Comparison of ENCODE assay signal across 8 cellular contexts in genomic region chr3:129398803-129399144, GRCh38. TPM values are rescaled to one million over a fixed set of nuclear protein-coding genes. Genes with fewer than 3 reads are reported as not detected.
A peak's percentile ranks its signal among the peaks of the same experiment; 100 is the strongest.
DNase-seq lines count a peak whose midpoint lies in the region; ATAC-seq, FAIRE-seq and TF ChIP-seq lines count a peak whose summit lies in the region.

No MANE protein-coding gene starts in this region.

- ATAC-seq in GM19467 (IDR thresholded peaks at IDR 0.05; ENCODE audit: unreplicated experiment) (peak; percentile 27), HepG2 (peak; percentile 46)

- peaks cover 13% of the 10 kb centered on the region for H3K4me1 ChIP-seq in OCI-LY3 (ENCODE audit: low read length)
- peaks cover 80% of the 10 kb centered on the region for H3K4me1 ChIP-seq in HepG2 (ENCODE audit: insufficient read depth, low read length)
- H3K4me1 ChIP-seq in stomach smooth muscle (ENCODE audit: control insufficient read depth, insufficient read depth, low read length) = peaks cover 10% of the 10 kb centered on the region

- intact Hi-C loops in HepG2 (cut with micrococcal nuclease; ENCODE audit: unreplicated experiment) = loop anchor here (1.0 kb wide), 1 partner anchor 15 kb away; no protein-coding TSS in a partner anchor

- 0% methylated on average over 16 of the region's 18 CpGs for WGBS in HepG2 (ENCODE audit: low lambda C conversion rate)

- no peak for TF ChIP-seq POLR2A in HepG2 (IDR thresholded peaks at IDR 0.05; ENCODE audit: insufficient read depth in 1 of 2, low read depth in 2 of 2, low read length in 2 of 2)

- BruUV-seq in HepG2 (replicated peaks; lab: Mats Ljungman, UMichigan) = no TSS peak

- H3K36me3 ChIP-seq in OCI-LY3 (replicated peaks; ENCODE audit: low read depth, low read length) (no peaks in the 10 kb centered on the region), bronchial epithelial cell (ENCODE audit: control insufficient read depth, insufficient read depth, low read length) (peaks cover 5% of the 10 kb centered on the region), HepG2 (replicated peaks in 1 of 2; ENCODE audit: control insufficient read depth in 1 of 2, insufficient read depth in 2 of 2, low read length in 2 of 2) (peaks cover 0 to 15% of the 10 kb centered on the region in 2 experiments; a peak in 2 of 5 replicates), stomach smooth muscle (ENCODE audit: control insufficient read depth in 2 of 2, insufficient read depth in 2 of 2, low read length in 2 of 2) (peaks cover 0 to 6% of the 10 kb centered on the region in 2 donors)

- no peak for FAIRE-seq in bronchial epithelial cell (lab: Jason Lieb, UNC)
- no peak for FAIRE-seq in HepG2 (lab: Jason Lieb, UNC)

- H3K79me2 ChIP-seq in OCI-LY3 (ENCODE audit: low read length) (peaks cover 47% of the 10 kb centered on the region), HepG2 (ENCODE audit: insufficient read depth, low read length) (peaks cover 46% of the 10 kb centered on the region)

- CTCF ChIA-PET in HepG2 (lab: Yijun Ruan, JAX; ENCODE audit: low intra/inter-chr PET ratio, low total read pairs) = no interaction called here

- TF ChIP-seq EP300 in HepG2 (IDR thresholded peaks at IDR 0.05; ENCODE audit: low read depth in 2 of 2, low read length in 2 of 2) (no peak), HepG2 (CRISPR knock-in tag; IDR thresholded peaks at IDR 0.05; ENCODE audit: borderline replicate concordance) (no peak)

- TF ChIP-seq RAD21 in HepG2 (CRISPR knock-in tag; IDR thresholded peaks at IDR 0.05) = no peak

- peak overlapping the region; percentile 81 for H3K4me2 ChIP-seq in OCI-LY3 (ENCODE audit: low read length)
- H3K4me2 ChIP-seq in HepG2 (ENCODE audit: low read depth, low read length) = peak overlapping the region; percentile 88

- H3K27me3 ChIP-seq in OCI-LY3 (ENCODE audit: low read depth, low read length) (no peaks in the 10 kb centered on the region), bronchial epithelial cell (ENCODE audit: control insufficient read depth, insufficient read depth, low read length) (no peaks in the 10 kb centered on the region), HepG2 (ENCODE audit: control insufficient read depth in 1 of 2, insufficient read depth in 2 of 2, low read length in 2 of 2) (no peaks in the 10 kb centered on the region; a peak in 1 of 5 replicates), stomach smooth muscle (ENCODE audit: control insufficient read depth in 1 of 2, insufficient read depth in 2 of 2, low read length in 2 of 2) (no peaks in the 10 kb centered on the region)

- H3K27ac ChIP-seq in OCI-LY3 (ENCODE audit: low read length) (0 out of 2 replicates have a peak overlapping the region, but pooled peaks have one; percentile 41), HepG2 (ENCODE audit: extremely low read length, insufficient read depth, low read length) (peak overlapping the region; percentile 87), stomach smooth muscle (ENCODE audit: low read length) (peak overlapping the region; percentile 77)

- peak overlapping the region; percentile 78 for H3K9ac ChIP-seq in OCI-LY3 (ENCODE audit: low read length)
- peak overlapping the region; percentile 88 for H3K9ac ChIP-seq in HepG2 (ENCODE audit: insufficient read depth, low read depth, low read length)
- H3K9ac ChIP-seq in stomach smooth muscle (ENCODE audit: low read length in 2 of 2) = peak overlapping the region; percentile 77 to 88

- H3K4me3 ChIP-seq in OCI-LY3 (ENCODE audit: low read length) (peak overlapping the region; percentile 91), bronchial epithelial cell (ENCODE audit: low read depth, low read length) (peak overlapping the region; percentile 59), HepG2 (replicated peaks in 1 of 3; ENCODE audit: insufficient read depth in 1 of 3, low read depth in 2 of 3, low read length in 3 of 3) (peak overlapping the region; percentile 61 to 86 (median 85)), stomach smooth muscle (ENCODE audit: low read length in 2 of 2) (peak overlapping the region; percentile 89)

- in situ Hi-C loops in HepG2 (cut with HindIII; ENCODE audit: extremely low pct_ligation_motif_present, low pct_unique_long_range_greater_than_20kb) = no loop called here

- TF ChIP-seq CTCF in OCI-LY3 (IDR thresholded peaks at IDR 0.05; ENCODE audit: low read depth, low read length) (no peak), bronchial epithelial cell (IDR thresholded peaks at IDR 0.05; ENCODE audit: insufficient read depth, low read length, severe bottlenecking) (no peak), HepG2 (CRISPR knock-in tag; IDR thresholded peaks at IDR 0.05) (no peak)

- peaks cover 15% of the 10 kb centered on the region; the same call in 1 of the 2 replicates for H4K20me1 ChIP-seq in OCI-LY3 (ENCODE audit: insufficient read depth, low read length)
- peaks cover 3% of the 10 kb centered on the region; the same call in 1 of the 2 replicates for H4K20me1 ChIP-seq in HepG2 (ENCODE audit: insufficient read depth, low read length)

- POLR2A ChIA-PET in HepG2 (lab: Yijun Ruan, JAX) = interaction anchor here (2.2 to 2.9 kb wide), 2 partner anchors 15 to 41 kb away, joined by 9 to 23 read pairs; partner anchors contain the start of genes IFT122 and MBD4

- no peak overlapping the region for H2AFZ ChIP-seq in OCI-LY3 (ENCODE audit: low read depth, low read length)
- H2AFZ ChIP-seq in HepG2 (ENCODE audit: low read length) = no peak overlapping the region

- DNase-seq in AG20443 (ENCODE audit: low spot score) = peak; percentile 55
- DNase-seq in bronchial epithelial cell (ENCODE audit: low read depth) = peak; percentile 17
- no peak for DNase-seq in HepG2 (ENCODE audit: low spot score)
- DNase-seq in NCI-H2107 (lab: John Stamatoyannopoulos, UW) = no peak
- no peak for DNase-seq in middle frontal gyrus (ENCODE audit: extremely low spot score, low spot score)

- H3K9me3 ChIP-seq in OCI-LY3 (ENCODE audit: insufficient read depth, low read length) = no peaks in the 10 kb centered on the region
- no peaks in the 10 kb centered on the region for H3K9me3 ChIP-seq in HepG2 (ENCODE audit: low read length)
- H3K9me3 ChIP-seq in stomach smooth muscle (ENCODE audit: control insufficient read depth in 2 of 2, low read length in 2 of 2) = no peaks in the 10 kb centered on the region

RNA-seq across cellular contexts. Expression of gene EFCAB12, which starts 29.7 kb away (rescaled TPM):
- total RNA-seq in bronchial epithelial cell (not detected in 2 replicates), HepG2 (2016; rRNA removed; fragmentation: Illumina TruSeq; extraction: Trizol) (0.11 and 0.31 TPM in 2 replicates)
- 0.18 TPM in 1 of 2 replicates, not detected in the other for total RNA-seq in HepG2 (2016; cell fraction: cytosol; rRNA removed; fragmentation: Illumina TruSeq; extraction: Trizol; ENCODE audit: low read depth)
- total RNA-seq in HepG2 (2016; cell fraction: insoluble cytoplasmic fraction; rRNA removed; fragmentation: Illumina TruSeq; extraction: Trizol) = 0.07 and 0.26 TPM in 2 replicates
- 0.14 and 0.15 TPM in 2 replicates for total RNA-seq in HepG2 (2016; cell fraction: membrane; rRNA removed; fragmentation: Illumina TruSeq; extraction: Trizol)
- 0.34 and 0.50 TPM in 2 replicates for total RNA-seq in HepG2 (2016; cell fraction: nucleus; rRNA removed; fragmentation: Illumina TruSeq; extraction: Trizol)
- polyA plus RNA-seq in HepG2 (2011; rRNA removed) = 2.4 and 2.9 TPM in 2 replicates
- polyA plus RNA-seq in HepG2 (2011; cell fraction: cytosol; rRNA removed) = 1.3 and 1.4 TPM in 2 replicates
- polyA plus RNA-seq in HepG2 (2011; cell fraction: nucleus; rRNA removed) = 9.6 and 10.2 TPM in 2 replicates
- polyA plus RNA-seq in HepG2 (2012) = 2.4 and 3.5 TPM in 2 replicates
- polyA plus RNA-seq in HepG2 (2016; cell fraction: cytosol; fragmentation: Illumina TruSeq; extraction: Trizol; ENCODE audit: low read depth) = 0.06 and 0.17 TPM in 2 replicates
- polyA plus RNA-seq in HepG2 (2016; cell fraction: insoluble cytoplasmic fraction; fragmentation: Illumina TruSeq; extraction: Trizol; ENCODE audit: low read depth) = 0.33 and 0.35 TPM in 2 replicates
- polyA plus RNA-seq in HepG2 (2016; cell fraction: membrane; fragmentation: Illumina TruSeq; extraction: Trizol; ENCODE audit: low read depth) = 0.15 and 0.24 TPM in 2 replicates
- 0.92 and 1.5 TPM in 2 replicates for polyA plus RNA-seq in HepG2 (2016; cell fraction: nucleus; fragmentation: Illumina TruSeq; extraction: Trizol; ENCODE audit: insufficient read depth, low read depth)
- 1.9 and 2.0 TPM in 2 replicates for polyA minus RNA-seq in HepG2 (2011; rRNA and poly(A)+ RNA removed; ENCODE audit: low replicate concordance)
- polyA minus RNA-seq in HepG2 (2011; cell fraction: cytosol; rRNA and poly(A)+ RNA removed) = 0.70 and 0.89 TPM in 2 replicates
- polyA minus RNA-seq in HepG2 (2011; cell fraction: nucleus; rRNA and poly(A)+ RNA removed) = 3.9 and 4.8 TPM in 2 replicates

RNA-seq across cellular contexts. Expression of gene MBD4, which starts 41.0 kb away (rescaled TPM):
- total RNA-seq in bronchial epithelial cell (11.3 and 24.5 TPM in 2 replicates), HepG2 (2016; rRNA removed; fragmentation: Illumina TruSeq; extraction: Trizol) (25.3 and 26.9 TPM in 2 replicates)
- 5.2 and 7.0 TPM in 2 replicates for total RNA-seq in HepG2 (2016; cell fraction: cytosol; rRNA removed; fragmentation: Illumina TruSeq; extraction: Trizol; ENCODE audit: low read depth)
- total RNA-seq in HepG2 (2016; cell fraction: insoluble cytoplasmic fraction; rRNA removed; fragmentation: Illumina TruSeq; extraction: Trizol) = 25.0 and 27.0 TPM in 2 replicates
- total RNA-seq in HepG2 (2016; cell fraction: membrane; rRNA removed; fragmentation: Illumina TruSeq; extraction: Trizol) = 11.5 and 12.6 TPM in 2 replicates
- 30.2 and 35.1 TPM in 2 replicates for total RNA-seq in HepG2 (2016; cell fraction: nucleus; rRNA removed; fragmentation: Illumina TruSeq; extraction: Trizol)
- 13.7 and 14.9 TPM in 2 replicates for polyA plus RNA-seq in HepG2 (2011; rRNA removed)
- 4.8 and 4.9 TPM in 2 replicates for polyA plus RNA-seq in HepG2 (2011; cell fraction: cytosol; rRNA removed)
- polyA plus RNA-seq in HepG2 (2011; cell fraction: nucleus; rRNA removed) = 22.5 and 26.7 TPM in 2 replicates
- polyA plus RNA-seq in HepG2 (2012) = 10.8 and 12.2 TPM in 2 replicates
- polyA plus RNA-seq in HepG2 (2016; cell fraction: cytosol; fragmentation: Illumina TruSeq; extraction: Trizol; ENCODE audit: low read depth) = 1.9 and 2.1 TPM in 2 replicates
- polyA plus RNA-seq in HepG2 (2016; cell fraction: insoluble cytoplasmic fraction; fragmentation: Illumina TruSeq; extraction: Trizol; ENCODE audit: low read depth) = 21.7 and 24.1 TPM in 2 replicates
- polyA plus RNA-seq in HepG2 (2016; cell fraction: membrane; fragmentation: Illumina TruSeq; extraction: Trizol; ENCODE audit: low read depth) = 4.6 and 5.5 TPM in 2 replicates
- 43.7 and 51.7 TPM in 2 replicates for polyA plus RNA-seq in HepG2 (2016; cell fraction: nucleus; fragmentation: Illumina TruSeq; extraction: Trizol; ENCODE audit: insufficient read depth, low read depth)
- polyA minus RNA-seq in HepG2 (2011; rRNA and poly(A)+ RNA removed; ENCODE audit: low replicate concordance) = 6.9 and 16.7 TPM in 2 replicates
- polyA minus RNA-seq in HepG2 (2011; cell fraction: cytosol; rRNA and poly(A)+ RNA removed) = 4.8 and 6.9 TPM in 2 replicates
- polyA minus RNA-seq in HepG2 (2011; cell fraction: nucleus; rRNA and poly(A)+ RNA removed) = 32.4 and 39.8 TPM in 2 replicates

RNA-seq across cellular contexts. Expression of gene IFT122, which starts 41.2 kb away (rescaled TPM):
- total RNA-seq in bronchial epithelial cell = 5.9 and 10.0 TPM in 2 replicates
- 10.3 and 10.8 TPM in 2 replicates for total RNA-seq in HepG2 (2016; rRNA removed; fragmentation: Illumina TruSeq; extraction: Trizol)
- total RNA-seq in HepG2 (2016; cell fraction: cytosol; rRNA removed; fragmentation: Illumina TruSeq; extraction: Trizol; ENCODE audit: low read depth) = 1.7 and 3.1 TPM in 2 replicates
- total RNA-seq in HepG2 (2016; cell fraction: insoluble cytoplasmic fraction; rRNA removed; fragmentation: Illumina TruSeq; extraction: Trizol) = 9.7 and 10.0 TPM in 2 replicates
- 3.2 and 3.8 TPM in 2 replicates for total RNA-seq in HepG2 (2016; cell fraction: membrane; rRNA removed; fragmentation: Illumina TruSeq; extraction: Trizol)
- 13.1 and 17.6 TPM in 2 replicates for total RNA-seq in HepG2 (2016; cell fraction: nucleus; rRNA removed; fragmentation: Illumina TruSeq; extraction: Trizol)
- 9.1 and 10.1 TPM in 2 replicates for polyA plus RNA-seq in HepG2 (2011; rRNA removed)
- polyA plus RNA-seq in HepG2 (2011; cell fraction: cytosol; rRNA removed) = 6.0 and 7.1 TPM in 2 replicates
- 39.5 and 68.7 TPM in 2 replicates for polyA plus RNA-seq in HepG2 (2011; cell fraction: nucleus; rRNA removed)
- 8.5 and 8.9 TPM in 2 replicates for polyA plus RNA-seq in HepG2 (2012)
- polyA plus RNA-seq in HepG2 (2016; cell fraction: cytosol; fragmentation: Illumina TruSeq; extraction: Trizol; ENCODE audit: low read depth) = 1.0 and 2.0 TPM in 2 replicates
- 6.8 and 7.9 TPM in 2 replicates for polyA plus RNA-seq in HepG2 (2016; cell fraction: insoluble cytoplasmic fraction; fragmentation: Illumina TruSeq; extraction: Trizol; ENCODE audit: low read depth)
- 1.5 and 2.2 TPM in 2 replicates for polyA plus RNA-seq in HepG2 (2016; cell fraction: membrane; fragmentation: Illumina TruSeq; extraction: Trizol; ENCODE audit: low read depth)
- polyA plus RNA-seq in HepG2 (2016; cell fraction: nucleus; fragmentation: Illumina TruSeq; extraction: Trizol; ENCODE audit: insufficient read depth, low read depth) = 31.1 and 32.0 TPM in 2 replicates
- polyA minus RNA-seq in HepG2 (2011; rRNA and poly(A)+ RNA removed; ENCODE audit: low replicate concordance) = 44.2 and 53.6 TPM in 2 replicates
- polyA minus RNA-seq in HepG2 (2011; cell fraction: cytosol; rRNA and poly(A)+ RNA removed) = 4.7 and 7.2 TPM in 2 replicates
- 22.0 and 30.6 TPM in 2 replicates for polyA minus RNA-seq in HepG2 (2011; cell fraction: nucleus; rRNA and poly(A)+ RNA removed)

Comparison
In these comparisons a context has a peak if more than half of its experiments do, and no peak if none do; other contexts are left out.
1. DNase-seq: peak in AG20443 (single experiment) and bronchial epithelial cell (single experiment); none in HepG2 (single experiment), NCI-H2107 (single experiment) and middle frontal gyrus (single experiment).
2. Peak in every context shown above with its lines, with median percentiles within 50 percentile points of each other: H3K27ac ChIP-seq, H3K4me3 ChIP-seq and H3K9ac ChIP-seq.